9 cellular contexts compared by ENCODE assay signal in genomic region chr20:36836591-36837329, GRCh38. TPM values are rescaled to one million over a fixed set of nuclear protein-coding genes. Genes with fewer than 3 reads are reported as not detected.
DNase-seq lines count a peak whose midpoint lies in the region; ATAC-seq, FAIRE-seq and TF ChIP-seq lines count a peak whose summit lies in the region.
"Had no signal": no experiment of that assay in that cellular context is flagged by ENCODE, and none has a peak within 500 bp of the region (broad histone marks: within the 10 kb centered on the region; RNA-seq: fewer than 3 reads in every experiment).

No MANE protein-coding gene starts in this region.

- H3K9me2 ChIP-seq in neural cell (ENCODE audit: insufficient read depth, low read length), result no peaks in the 10 kb centered on the region

- no peak overlapping the region for H3K4me3 ChIP-seq in WI38 (ENCODE audit: low read depth, low read length)
- no peak overlapping the region for H3K4me3 ChIP-seq in neural cell (ENCODE audit: low read length)

- DNase-seq in A172 (ENCODE audit: low spot score) (peak; percentile 75), GM12891 (ENCODE audit: insufficient read length, low spot score) (peak; percentile 60), NCI-H2029 (lab: John Stamatoyannopoulos, UW) (peak; percentile 54), erythroblast (lab: John Stamatoyannopoulos, UW) (peak; percentile 81 to 85)

- H2AFZ ChIP-seq in neural cell (ENCODE audit: low read depth, low read length), result no peak overlapping the region

- TF ChIP-seq CTCF in WI38 (IDR thresholded peaks at IDR 0.05; ENCODE audit: low read depth, low read length) (peak; percentile 25; the same call in 1 of the 2 replicates), neural cell (IDR thresholded peaks at IDR 0.05; ENCODE audit: poor library complexity, severe bottlenecking) (peak; percentile 25)

- H3K27ac ChIP-seq in neural cell (ENCODE audit: low read length), result no peak overlapping the region
- H3K27ac ChIP-seq: psoas muscle had no signal

- no peak for ATAC-seq in GM18868 (IDR thresholded peaks at IDR 0.05; ENCODE audit: unreplicated experiment)
- no peak for ATAC-seq in GM18870 (IDR thresholded peaks at IDR 0.05; ENCODE audit: unreplicated experiment)

- no peaks in the 10 kb centered on the region for H3F3A ChIP-seq in neural cell (ENCODE audit: insufficient read depth, low read length, poor library complexity, severe bottlenecking)

- H3K4me2 ChIP-seq in neural cell (ENCODE audit: low read length), result no peak overlapping the region

- H4K20me1 ChIP-seq in neural cell (ENCODE audit: insufficient read depth), result no peaks in the 10 kb centered on the region

- TF ChIP-seq POLR2A in GM12891 (IDR thresholded peaks at IDR 0.05; ENCODE audit: low read depth, low read length), result no peak
- TF ChIP-seq POLR2A in erythroblast (IDR thresholded peaks at IDR 0.05; ENCODE audit: low read length), result no peak

- H3K36me3 ChIP-seq in neural cell (ENCODE audit: insufficient read depth, low read length), result peaks cover 6% of the 10 kb centered on the region

- no peak for TF ChIP-seq RAD21 in neural cell (conservative IDR thresholded peaks at IDR 0.05)

- H3K79me2 ChIP-seq in neural cell (replicated peaks; ENCODE audit: insufficient read depth, low read length), result peaks cover 3% of the 10 kb centered on the region

- H3K9ac ChIP-seq in neural cell (ENCODE audit: low read length), result no peak overlapping the region

- peak; percentile 98 for FAIRE-seq in GM12891 (lab: Jason Lieb, UNC)

- no peaks in the 10 kb centered on the region for H3K27me3 ChIP-seq in neural cell (ENCODE audit: insufficient read depth, low read depth, low read length)

- no peak for TF ChIP-seq EP300 in neural cell (conservative IDR thresholded peaks at IDR 0.05; ENCODE audit: poor library complexity, severe bottlenecking)

- no peaks in the 10 kb centered on the region for H3K9me3 ChIP-seq in neural cell (ENCODE audit: low read length)
- H3K9me3 ChIP-seq: psoas muscle had no signal

TF ChIP-seq in GM12891, 5 proteins besides CTCF, POLR2A, EP300 and RAD21:
- TF ChIP-seq PAX5 (IDR thresholded peaks at IDR 0.05; ENCODE audit: insufficient read depth, low read length, severe bottlenecking) (no peak), POLR2AphosphoS5 (IDR thresholded peaks at IDR 0.05; ENCODE audit: low read depth, low read length) (0 out of 2 replicates have a peak, but pooled peaks have one; percentile 22), POU2F2 (IDR thresholded peaks at IDR 0.05; ENCODE audit: low read depth, low read length) (peak; percentile 35; the same call in 1 of the 2 replicates), TAF1 (IDR thresholded peaks at IDR 0.05; ENCODE audit: low read depth, low read length) (no peak), SPI1 (IDR thresholded peaks at IDR 0.05; ENCODE audit: low read depth, low read length) (peak; percentile 40; the same call in 1 of the 2 replicates)

TF ChIP-seq in neural cell, 6 proteins besides CTCF, POLR2A, EP300 and RAD21:
- no peak for TF ChIP-seq MXI1 (conservative IDR thresholded peaks at IDR 0.05; ENCODE audit: poor library complexity, severe bottlenecking)
- TF ChIP-seq SMC3 (conservative IDR thresholded peaks at IDR 0.05; ENCODE audit: poor library complexity), result no peak
- TF ChIP-seq REST (IDR thresholded peaks at IDR 0.05; ENCODE audit: borderline replicate concordance), result no peak
- no peak for TF ChIP-seq POLR2AphosphoS5 (IDR thresholded peaks at IDR 0.05)
- no peak for TF ChIP-seq EZH2 (IDR thresholded peaks at IDR 0.05; ENCODE audit: borderline replicate concordance, insufficient read depth, low read length, poor library complexity, severe bottlenecking)
- TF ChIP-seq TAF1 (IDR thresholded peaks at IDR 0.05; ENCODE audit: low read depth), result no peak

RNA-seq across cellular contexts. Expression of gene TLDC2, which starts 39.2 kb away (rescaled TPM):
- total RNA-seq in A172 (2014; rRNA removed; shearing (Covaris generic)), result not detected in 2 replicates
- 0.22 TPM for polyA plus RNA-seq in GM12891 (2012; ENCODE audit: low read depth, missing spikeins)
- not detected in 2 replicates for polyA plus RNA-seq in neural cell
- polyA minus RNA-seq in neural cell, result not detected in 2 replicates
